ENCODE assay signal across 9 cellular contexts in genomic region chr17:44558349-44559287, GRCh38. TPM values are rescaled to one million over a fixed set of nuclear protein-coding genes. Genes with fewer than 3 reads are reported as not detected.
A peak's percentile ranks its signal among the peaks of the same experiment; 100 is the strongest.
DNase-seq lines count a peak whose midpoint lies in the region; ATAC-seq, FAIRE-seq and TF ChIP-seq lines count a peak whose summit lies in the region.
"Had no signal": no experiment of that assay in that cellular context is flagged by ENCODE, and none has a peak within 500 bp of the region (broad histone marks: within the 10 kb centered on the region; RNA-seq: fewer than 3 reads in every experiment).

No MANE protein-coding gene starts in this region.

- H3K27me3 ChIP-seq in mesendoderm (ENCODE audit: insufficient read depth, low read length, poor library complexity): peaks cover 15% of the 10 kb centered on the region
- H3K27me3 ChIP-seq in transverse colon: peaks cover 74% of the 10 kb centered on the region

- FAIRE-seq in RCC 7860 (lab: Jason Lieb, UNC): no peak

- peak overlapping the region; percentile 67 for H3K4me3 Mint-ChIP-seq in activated T-cell treated with anti-CD3 and anti-CD28 coated beads, Interleukin-2, amount 50 U/mL, for 24 hours

- no peak overlapping the region for H3K27ac Mint-ChIP-seq in activated T-cell treated with anti-CD3 and anti-CD28 coated beads, Interleukin-2, amount 50 U/mL, for 24 hours

- no peaks in the 10 kb centered on the region for H3K79me2 ChIP-seq in mesendoderm (ENCODE audit: control insufficient read depth, insufficient read depth, low read length)

- no peak for ATAC-seq in HG03196 (IDR thresholded peaks at IDR 0.05; ENCODE audit: unreplicated experiment)

- no peak for TF ChIP-seq POLR2A in transverse colon (IDR thresholded peaks at IDR 0.05)

- no peak overlapping the region for H2BK15ac ChIP-seq in mesendoderm (replicated peaks; ENCODE audit: low read depth)

- peak overlapping the region; percentile 95 for H3K56ac ChIP-seq in mesendoderm (ENCODE audit: low read length)

- TF ChIP-seq CTCF in astrocyte of the spinal cord (IDR thresholded peaks at IDR 0.05; ENCODE audit: low read depth, low read length): no peak
- TF ChIP-seq CTCF in transverse colon (IDR thresholded peaks at IDR 0.05): no peak

- no peak overlapping the region for H2AK5ac ChIP-seq in mesendoderm (ENCODE audit: low read length)

- DNase-seq in activated T-cell treated with anti-CD3 and anti-CD28 coated beads, Interleukin-2, amount 50 U/mL, for 24 hours: peak; percentile 37
- no peak for DNase-seq in activated T-cell treated with anti-CD3 and anti-CD28 coated beads for 4 hours
- peak; percentile 38 for DNase-seq in astrocyte of the spinal cord (ENCODE audit: low read depth, low spot score)
- peak; percentile 49 for DNase-seq in mesendoderm
- DNase-seq in transverse colon: no peak
- DNase-seq in activated effector memory CD4-positive, alpha-beta T cell treated with Interleukin-2 at 50 U/mL for 16 hours: no peak
- DNase-seq in RCC 7860 (ENCODE audit: low spot score): no peak
- DNase-seq: NCI-H1694 treated with DMSO at 0.1 percent for 48 hours had no signal

- in situ Hi-C loops in astrocyte of the spinal cord (cut with HindIII; ENCODE audit: low sequenced_read_pairs): no loop called here
- in situ Hi-C loops in transverse colon (cut with MboI; ENCODE audit: low pct_ligation_motif_present in 1 of 4, low pct_unique_long_range_greater_than_20kb in 1 of 4, low sequenced_read_pairs in 3 of 4): no loop called here

- H4K5ac ChIP-seq in mesendoderm (ENCODE audit: low read length): no peak overlapping the region

- no peaks in the 10 kb centered on the region for H3K36me3 Mint-ChIP-seq in activated T-cell treated with anti-CD3 and anti-CD28 coated beads, Interleukin-2, amount 50 U/mL, for 24 hours (ENCODE audit: low read depth)

- H3K9ac ChIP-seq in mesendoderm (ENCODE audit: low read length): peak overlapping the region; percentile 83

- H3K9me3 ChIP-seq in transverse colon: no peaks in the 10 kb centered on the region

- peaks cover 89% of the 10 kb centered on the region for H3K27me3 Mint-ChIP-seq in activated T-cell treated with anti-CD3 and anti-CD28 coated beads, Interleukin-2, amount 50 U/mL, for 24 hours

- peaks cover 24% of the 10 kb centered on the region for H3K4me1 Mint-ChIP-seq in activated T-cell treated with anti-CD3 and anti-CD28 coated beads, Interleukin-2, amount 50 U/mL, for 24 hours (ENCODE audit: low read depth)

- TF ChIP-seq EP300 in transverse colon (IDR thresholded peaks at IDR 0.05; ENCODE audit: low read depth): no peak

- H3K9me3 Mint-ChIP-seq in activated T-cell treated with anti-CD3 and anti-CD28 coated beads, Interleukin-2, amount 50 U/mL, for 24 hours: no peaks in the 10 kb centered on the region

- no peak overlapping the region for H2BK5ac ChIP-seq in mesendoderm (ENCODE audit: low read length)

- H3K23ac ChIP-seq in mesendoderm (ENCODE audit: low read length): peak overlapping the region; percentile 29

- no peak overlapping the region for H2BK120ac ChIP-seq in mesendoderm (ENCODE audit: low read depth, low read length)

- peak overlapping the region; percentile 98 for H3K4me2 ChIP-seq in mesendoderm (ENCODE audit: low read length)

- H3K4ac ChIP-seq in mesendoderm (ENCODE audit: low read depth, low read length): no peak overlapping the region

- peak overlapping the region; percentile 71 for H3K4me3 ChIP-seq in astrocyte of the spinal cord (ENCODE audit: low read depth, low read length)
- H3K4me3 ChIP-seq in mesendoderm (ENCODE audit: low read length): peak overlapping the region; percentile 67
- peak overlapping the region in 2 of 4 donors; percentile 48 to 62 for H3K4me3 ChIP-seq in transverse colon

- no peak overlapping the region for H3K18ac ChIP-seq in mesendoderm (ENCODE audit: low read length)

- intact Hi-C loops in transverse colon (cut with DNase I; ENCODE audit: low total_unique reads): no loop called here

- H3K27ac ChIP-seq in mesendoderm (ENCODE audit: low read depth, low read length) (no peak overlapping the region), transverse colon (peak overlapping the region in 3 of 4 donors; percentile 73 to 82 (median 76))

- no CpG with 5 or more reads among the region's 83 CpGs for WGBS in mesendoderm (ENCODE audit: extremely low coverage, insufficient coverage, low lambda C conversion rate)
- WGBS in transverse colon (ENCODE audit: low coverage in 1 of 2), 2 donors: 65% methylated on average over 82 of the region's 83 CpGs; no CpG with 5 or more reads in 1 of the 2 donors

- no peaks in the 10 kb centered on the region for H3K79me1 ChIP-seq in mesendoderm (ENCODE audit: low read length)

- H3K4me1 ChIP-seq in mesendoderm (ENCODE audit: control insufficient read depth, low read depth, low read length) (peaks cover 18% of the 10 kb centered on the region), transverse colon (peaks cover 0 to 35% (median 7%) of the 10 kb centered on the region in 4 donors)

- H3K36me3 ChIP-seq in mesendoderm (ENCODE audit: control insufficient read depth, insufficient read depth, low read length) (no peaks in the 10 kb centered on the region), transverse colon (no peaks in the 10 kb centered on the region)

- no peak overlapping the region for H4K8ac ChIP-seq in mesendoderm (ENCODE audit: low read depth, low read length)

RNA-seq across cellular contexts. Expression of gene FZD2, which starts 1.3 kb away (rescaled TPM):
- 4.3 TPM for polyA plus RNA-seq in mesendoderm (2013, experiment 1 of 2)
- polyA plus RNA-seq in mesendoderm (2013, experiment 2 of 2): 4.5 TPM
- 1 to 10 TPM in 1 of 4 donors, under 1 TPM in 1, not detected in 2; 0.41 to 1.3 TPM for total RNA-seq in transverse colon

RNA-seq across cellular contexts. Expression of gene GPATCH8, which starts 55.4 kb away (rescaled TPM):
- polyA plus RNA-seq in mesendoderm (2013, experiment 1 of 2): 27.3 TPM
- 27.6 TPM for polyA plus RNA-seq in mesendoderm (2013, experiment 2 of 2)
- 10 to 100 TPM; 14.5 to 53.1 (median 31.2) TPM for total RNA-seq in transverse colon

Comparison
In these comparisons a context has a peak if more than half of its experiments do, and no peak if none do; other contexts are left out.
1. DNase-seq: peak in activated T-cell treated with anti-CD3 and anti-CD28 coated beads, Interleukin-2, amount 50 U/mL, for 24 hours (single experiment), astrocyte of the spinal cord (single experiment) and mesendoderm (single experiment); none in activated T-cell treated with anti-CD3 and anti-CD28 coated beads for 4 hours (single experiment), transverse colon (single experiment), activated effector memory CD4-positive, alpha-beta T cell treated with Interleukin-2 at 50 U/mL for 16 hours (single experiment) and RCC 7860 (single experiment).